Comparison of ENCODE assay signal across 8 cellular contexts in genomic region chr10:48656241-48656921, GRCh38. TPM values are rescaled to one million over a fixed set of nuclear protein-coding genes. Genes with fewer than 3 reads are reported as not detected.
DNase-seq lines count a peak whose midpoint lies in the region; ATAC-seq and TF ChIP-seq lines count a peak whose summit lies in the region.

No MANE protein-coding gene starts in this region.

- H3K27ac ChIP-seq in uterus: peak overlapping the region in 1 of 2 donors; percentile 0

- no peaks in the 10 kb centered on the region for H3K36me3 ChIP-seq in uterus

- DNase-seq in NAMALWA (ENCODE audit: low spot score) (peak; percentile 92), T-helper 2 cell (peak; percentile 63 to 90 (median 69)), anterior cingulate cortex (lab: John Stamatoyannopoulos, UW) (peak in 57 of 58 donors; percentile 37 to 95 (median 85)), hepatic stellate cell (ENCODE audit: low spot score) (peak; percentile 91), putamen (ENCODE audit: low spot score) (peak; percentile 86), uterus (peak; percentile 74 to 89)

- peak; percentile 89 for ATAC-seq in HG02571 (IDR thresholded peaks at IDR 0.05; ENCODE audit: unreplicated experiment)

- peak; percentile 97 for TF ChIP-seq CTCF in GM12872 (IDR thresholded peaks at IDR 0.05; ENCODE audit: insufficient read depth, low read depth, low read length)
- peak; percentile 75 to 98 (median 94) for TF ChIP-seq CTCF in uterus (IDR thresholded peaks at IDR 0.05)

- H3K4me1 ChIP-seq in uterus: peaks cover 0 to 4% of the 10 kb centered on the region in 2 donors

- H3K4me3 ChIP-seq in uterus: peak overlapping the region; percentile 14 to 40

- TF ChIP-seq POLR2A in uterus (IDR thresholded peaks at IDR 0.05): no peak

- H3K9me3 ChIP-seq in uterus: no peaks in the 10 kb centered on the region

- H3K27me3 ChIP-seq in uterus: no peaks in the 10 kb centered on the region

- intact Hi-C loops in uterus (cut with DNase I; ENCODE audit: low total_unique reads): loop anchor here (10.0 kb wide), 1 partner anchor 292 kb away; no protein-coding TSS in a partner anchor

RNA-seq across cellular contexts. Expression of gene WDFY4, which starts 28.3 kb away (rescaled TPM):
- 1 to 10 TPM in 2 of 4 donors, under 1 TPM in 2; 0.26 to 5.2 (median 1.2) TPM for total RNA-seq in uterus

RNA-seq across cellular contexts. Expression of gene ARHGAP22, which starts 51.5 kb away (rescaled TPM):
- 1 to 10 TPM in 2 of 4 donors, under 1 TPM in 1, not detected in 1; 0.26 to 3.6 (median 3.0) TPM for total RNA-seq in uterus
